Comparison of ENCODE assay signal across 8 cellular contexts in the genomic region with DNA sequence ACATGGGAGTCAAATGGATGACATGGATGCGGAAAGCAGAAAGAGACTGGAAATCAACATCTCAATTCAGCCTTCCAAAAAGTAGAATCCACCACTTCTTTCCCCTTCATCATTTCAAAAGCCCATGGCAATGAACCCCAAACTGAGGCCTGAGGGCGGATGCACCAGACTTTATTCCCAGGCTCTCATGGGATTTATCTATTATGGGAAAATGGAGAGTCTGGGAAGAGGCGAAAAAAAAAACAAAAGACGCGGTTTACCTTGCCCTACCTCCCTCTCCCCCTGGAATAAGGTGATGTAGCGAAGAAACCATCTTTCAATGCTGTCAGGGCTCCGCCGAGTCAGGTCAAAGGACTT. TPM values are rescaled to one million over a fixed set of nuclear protein-coding genes. Genes with fewer than 3 reads are reported as not detected.
DNase-seq lines count a peak whose midpoint lies in the region; ATAC-seq, FAIRE-seq and TF ChIP-seq lines count a peak whose summit lies in the region.

No MANE protein-coding gene starts in this region.

- H3K9me3 ChIP-seq in astrocyte (ENCODE audit: insufficient read depth, low read depth, low read length) (peaks cover 3% of the 10 kb centered on the region), right lobe of liver (no peaks in the 10 kb centered on the region), tibial artery (peaks cover 0 to 2% (median 0%) of the 10 kb centered on the region in 3 donors)

- H3K27ac Mint-ChIP-seq in activated CD8-positive, alpha-beta memory T cell treated with anti-CD3 and anti-CD28 coated beads, Interleukin-2, amount 10 ng/mL, durations not matched to agents 7 days and 5 days = peak overlapping the region; percentile 97
- H3K27ac Mint-ChIP-seq in astrocyte (ENCODE audit: unreplicated experiment) = peak overlapping the region; percentile 76

- H3K36me3 ChIP-seq in astrocyte (ENCODE audit: insufficient read depth, low read length) (no peaks in the 10 kb centered on the region), right lobe of liver (no peaks in the 10 kb centered on the region), tibial artery (no peaks in the 10 kb centered on the region)

- WGBS in right lobe of liver (ENCODE audit: insufficient coverage, low coverage, low lambda C conversion rate, missing lambda C conversion rate) = 23% methylated on average over 8 of the region's 8 CpGs

- H3K4me3 Mint-ChIP-seq in activated CD8-positive, alpha-beta memory T cell treated with anti-CD3 and anti-CD28 coated beads, Interleukin-2, amount 10 ng/mL, durations not matched to agents 7 days and 5 days = peak overlapping the region; percentile 90
- peak overlapping the region; percentile 98 for H3K4me3 Mint-ChIP-seq in astrocyte (ENCODE audit: unreplicated experiment)

- ATAC-seq in activated CD8-positive, alpha-beta memory T cell treated with anti-CD3 and anti-CD28 coated beads, Interleukin-2, amount 10 ng/mL, durations not matched to agents 7 days and 5 days = no peak
- ATAC-seq in right lobe of liver (no peak), GM21367 (IDR thresholded peaks at IDR 0.05; ENCODE audit: unreplicated experiment) (no peak)

- TF ChIP-seq CTCF in astrocyte (IDR thresholded peaks at IDR 0.05; ENCODE audit: insufficient read depth, low read depth, low read length) (no peak), right lobe of liver (IDR thresholded peaks at IDR 0.05) (no peak), tibial artery (IDR thresholded peaks at IDR 0.05) (no peak)

- no peak for FAIRE-seq in astrocyte (lab: Jason Lieb, UNC)

- TF ChIP-seq POLR2A in right lobe of liver (IDR thresholded peaks at IDR 0.05) = no peak

- no peaks in the 10 kb centered on the region for H3K27me3 ChIP-seq in astrocyte (ENCODE audit: insufficient read depth, low read length)
- no peaks in the 10 kb centered on the region for H3K27me3 ChIP-seq in right lobe of liver
- no peaks in the 10 kb centered on the region for H3K27me3 ChIP-seq in tibial artery

- peaks cover 25% of the 10 kb centered on the region for H3K79me2 ChIP-seq in astrocyte (ENCODE audit: insufficient read depth, low read length)

- H3K9ac ChIP-seq in astrocyte (ENCODE audit: low read length) = peak overlapping the region; percentile 94

- peaks cover 29% of the 10 kb centered on the region for H3K36me3 Mint-ChIP-seq in activated CD8-positive, alpha-beta memory T cell treated with anti-CD3 and anti-CD28 coated beads, Interleukin-2, amount 10 ng/mL, durations not matched to agents 7 days and 5 days
- peaks cover 3% of the 10 kb centered on the region for H3K36me3 Mint-ChIP-seq in astrocyte (ENCODE audit: low read depth, unreplicated experiment)

- intact Hi-C loops in right lobe of liver (cut with DNase I) = no loop called here
- intact Hi-C loops in tibial artery (cut with DNase I; ENCODE audit: low total_unique reads) = no loop called here

- no peaks in the 10 kb centered on the region for H4K20me1 ChIP-seq in astrocyte (ENCODE audit: insufficient read depth, low read length)

- peak overlapping the region; percentile 97 for H2AFZ ChIP-seq in astrocyte (ENCODE audit: low read depth, low read length)

- H3K4me3 ChIP-seq in astrocyte (ENCODE audit: insufficient read depth, low read depth, low read length) (peak overlapping the region; percentile 95), right lobe of liver (peak overlapping the region; percentile 58 to 72 (median 63)), tibial artery (peak overlapping the region; percentile 65 to 72)

- DNase-seq in activated CD8-positive, alpha-beta memory T cell treated with anti-CD3 and anti-CD28 coated beads, Interleukin-2, amount 10 ng/mL, durations not matched to agents 7 days and 5 days = no peak
- DNase-seq in activated CD8-positive, alpha-beta memory T cell treated with anti-CD3 and anti-CD28 coated beads for 24 hours = no peak
- no peak for DNase-seq in astrocyte (ENCODE audit: low read depth)
- DNase-seq in right lobe of liver = no peak
- no peak for DNase-seq in tibial artery
- no peak for DNase-seq in AG20443 (ENCODE audit: low spot score)
- no peak for DNase-seq in iPS-NIHi11 (ENCODE audit: low spot score)

- H3K27ac ChIP-seq in astrocyte (ENCODE audit: low read depth, low read length) = peak overlapping the region; percentile 78
- peak overlapping the region in 2 of 3 donors; percentile 25 to 34 for H3K27ac ChIP-seq in right lobe of liver
- H3K27ac ChIP-seq in tibial artery = peak overlapping the region; percentile 86 to 87

- H3K4me2 ChIP-seq in astrocyte (ENCODE audit: low read length) = peak overlapping the region; percentile 98

- CTCF ChIA-PET in activated CD8-positive, alpha-beta memory T cell treated with anti-CD3 and anti-CD28 coated beads, Interleukin-2, amount 10 ng/mL, durations not matched to agents 7 days and 5 days (lab: Charles Lee) = interaction anchor here (0.6 to 1.6 kb wide), 3 partner anchors 8 to 181 kb away, joined by 3 read pairs; no protein-coding TSS in a partner anchor

- peaks cover 2% of the 10 kb centered on the region for H3K9me3 Mint-ChIP-seq in activated CD8-positive, alpha-beta memory T cell treated with anti-CD3 and anti-CD28 coated beads, Interleukin-2, amount 10 ng/mL, durations not matched to agents 7 days and 5 days (ENCODE audit: low read depth)
- H3K9me3 Mint-ChIP-seq in astrocyte (ENCODE audit: unreplicated experiment) = no peaks in the 10 kb centered on the region

- H3K4me1 ChIP-seq in astrocyte (ENCODE audit: insufficient read depth, low read length) (no peaks in the 10 kb centered on the region), right lobe of liver (no peaks in the 10 kb centered on the region), tibial artery (peaks cover 0 to 35% (median 7%) of the 10 kb centered on the region in 4 donors)

- no peaks in the 10 kb centered on the region for H3K27me3 Mint-ChIP-seq in activated CD8-positive, alpha-beta memory T cell treated with anti-CD3 and anti-CD28 coated beads, Interleukin-2, amount 10 ng/mL, durations not matched to agents 7 days and 5 days
- H3K27me3 Mint-ChIP-seq in astrocyte (ENCODE audit: low read depth, unreplicated experiment) = no peaks in the 10 kb centered on the region

- peaks cover 61% of the 10 kb centered on the region for H3K4me1 Mint-ChIP-seq in activated CD8-positive, alpha-beta memory T cell treated with anti-CD3 and anti-CD28 coated beads, Interleukin-2, amount 10 ng/mL, durations not matched to agents 7 days and 5 days
- peaks cover 10% of the 10 kb centered on the region for H3K4me1 Mint-ChIP-seq in astrocyte (ENCODE audit: low read depth, unreplicated experiment)

RNA-seq across cellular contexts. Expression of a gene that starts 0.6 kb away (rescaled TPM):
- total RNA-seq in activated CD8-positive, alpha-beta memory T cell treated with anti-CD3 and anti-CD28 coated beads, Interleukin-2, amount 10 ng/mL, durations not matched to agents 7 days and 5 days = 10 to 100 TPM; 25.1 to 30.1 TPM
- total RNA-seq in astrocyte (32.8 and 39.1 TPM in 2 replicates), right lobe of liver (1 to 10 TPM; 5.9 to 9.2 (median 8.0) TPM)

Comparison
In these comparisons a context has a peak if more than half of its experiments do, and no peak if none do; other contexts are left out.
1. H3K27ac ChIP-seq: peak in every context shown above with its lines; median percentile 86 in tibial artery; 78 in astrocyte; 30 in right lobe of liver.